ENCODE assay signal across 24 cellular contexts in genomic region chr9:91835632-91836031, GRCh38.
DNase-seq lines count a peak whose midpoint lies in the region; ATAC-seq and TF ChIP-seq lines count a peak whose summit lies in the region.
"Had no signal": no experiment of that assay in that cellular context is flagged by ENCODE, and none has a peak within 500 bp of the region (broad histone marks: within the 10 kb centered on the region; RNA-seq: fewer than 3 reads in every experiment).

No MANE protein-coding gene starts in this region.

- H3K4me2 ChIP-seq in MM.1S (ENCODE audit: low read depth, low read length) = peak overlapping the region; percentile 5; the same call in 1 of the 2 replicates

- H3K9ac ChIP-seq in MM.1S (ENCODE audit: low read length) = no peak overlapping the region
- H3K9ac ChIP-seq: GM23248 had no signal

- peak; percentile 53 for DNase-seq in MM.1S
- DNase-seq in NOMO-1 treated with DMSO at 0.1 percent for 48 hours (lab: John Stamatoyannopoulos, UW; ENCODE audit: unreplicated experiment) = peak; percentile 6
- DNase-seq in thyroid gland = no peak
- no peak for DNase-seq in middle frontal gyrus (ENCODE audit: extremely low spot score, low spot score)
- no peak for DNase-seq in OCI-M2 (lab: John Stamatoyannopoulos, UW; ENCODE audit: unreplicated experiment)
- DNase-seq: activated B cell treated with CpG ODN at 0.5 μM for 24 hours; activated naive CD4-positive, alpha-beta T cell treated with anti-CD3 and anti-CD28 coated beads for 36 hours; adrenal gland; body of pancreas; CD4-positive, alpha-beta memory T cell; cerebellar nuclear complex; GM23248; left ventricle myocardium superior; NCI-H2029; NCI-H526; pancreas; right cardiac atrium; Right ventricle myocardium superior; stimulated activated CD4-positive, alpha-beta T cell treated with anti-CD3 and anti-CD28 coated beads, Interleukin-4, amount 100 ng/mL, for 24 hours; T1000 had no signal

- H3K79me2 ChIP-seq in MM.1S (ENCODE audit: low read length) = peaks cover 42% of the 10 kb centered on the region

- ATAC-seq in GM18511 (IDR thresholded peaks at IDR 0.05; ENCODE audit: unreplicated experiment) = no peak
- ATAC-seq: body of pancreas; left ventricle myocardium superior; natural killer cell treated with Interleukin-12 subunit alpha and Interleukin-12 subunit beta and Interleukin-15 and Interleukin-18, amount 100 ng/mL, for 72 hours; pancreas; right cardiac atrium; stimulated activated effector memory CD8-positive, alpha-beta T cell treated with anti-CD3 and anti-CD28 coated beads, Interleukin-12 subunit alpha, Interleukin-12 subunit beta, amount 100 ng/mL, for 72 hours had no signal

- no peak overlapping the region for H2AFZ ChIP-seq in MM.1S (ENCODE audit: low read length)
- H2AFZ ChIP-seq: GM23248 had no signal

- no peaks in the 10 kb centered on the region for H3F3A ChIP-seq in MM.1S (ENCODE audit: insufficient read depth, low read length)

- H3K9me2 ChIP-seq in MM.1S (replicated peaks; ENCODE audit: insufficient read depth, low read length) = no peaks in the 10 kb centered on the region

- TF ChIP-seq CTCF in MM.1S (IDR thresholded peaks at IDR 0.05; ENCODE audit: low read length) = no peak
- TF ChIP-seq CTCF in thyroid gland (IDR thresholded peaks at IDR 0.05) = no peak

- H3K27ac ChIP-seq in MM.1S (ENCODE audit: low read length) (no peak overlapping the region), mesodermal cell (ENCODE audit: low read depth, low read length, severe bottlenecking) (peak overlapping the region; percentile 23), thyroid gland (peak overlapping the region; percentile 67 to 93 (median 88))
- H3K27ac ChIP-seq: adrenal gland, body of pancreas, GM23248, pancreas had no signal

- H3K4me1 ChIP-seq in MM.1S (ENCODE audit: low read length) = peaks cover 8% of the 10 kb centered on the region; the same call in 1 of the 2 replicates
- H3K4me1 ChIP-seq in mesodermal cell (ENCODE audit: control insufficient read depth, insufficient read depth, low read length, poor library complexity, severe bottlenecking) = peaks cover 10% of the 10 kb centered on the region
- peaks cover 40 to 53% of the 10 kb centered on the region in 2 donors for H3K4me1 ChIP-seq in thyroid gland
- H3K4me1 ChIP-seq: pancreas had no signal

- 95 to 98% methylated on average over 7 of the region's 7 CpGs for WGBS in mesodermal cell (ENCODE audit: insufficient coverage in 2 of 2), 2 experiments
- WGBS in thyroid gland, 2 donors = 91 to 93% methylated on average over 7 of the region's 7 CpGs

- intact Hi-C loops in thyroid gland (cut with DNase I) = no loop called here

- no peak overlapping the region for H3K4me3 ChIP-seq in MM.1S (ENCODE audit: low read length)
- no peak overlapping the region for H3K4me3 ChIP-seq in mesodermal cell (ENCODE audit: extremely low read depth, insufficient read depth, low read length, poor library complexity, severe bottlenecking)
- H3K4me3 ChIP-seq in thyroid gland (replicated peaks in 1 of 3) = no peak overlapping the region
- H3K4me3 ChIP-seq: adrenal gland, body of pancreas, GM23248, pancreas had no signal

- H3K9me3 ChIP-seq in MM.1S (replicated peaks; ENCODE audit: insufficient read depth, low read length) = no peaks in the 10 kb centered on the region
- no peaks in the 10 kb centered on the region for H3K9me3 ChIP-seq in mesodermal cell (ENCODE audit: control insufficient read depth, low read length)
- no peaks in the 10 kb centered on the region for H3K9me3 ChIP-seq in thyroid gland
- H3K9me3 ChIP-seq: adrenal gland, body of pancreas, pancreas had no signal

- no peak for TF ChIP-seq POLR2A in thyroid gland (IDR thresholded peaks at IDR 0.05)

- no peaks in the 10 kb centered on the region for H3K27me3 ChIP-seq in MM.1S (replicated peaks; ENCODE audit: insufficient read depth, low read length)
- H3K27me3 ChIP-seq in thyroid gland = no peaks in the 10 kb centered on the region
- H3K27me3 ChIP-seq: adrenal gland, body of pancreas, pancreas had no signal

- no peaks in the 10 kb centered on the region for H3K36me3 ChIP-seq in MM.1S (replicated peaks; ENCODE audit: insufficient read depth, low read length)
- H3K36me3 ChIP-seq in mesodermal cell (ENCODE audit: control insufficient read depth, insufficient read depth, low read length) = no peaks in the 10 kb centered on the region
- H3K36me3 ChIP-seq in thyroid gland = no peaks in the 10 kb centered on the region
- H3K36me3 ChIP-seq: adrenal gland, pancreas had no signal

- H4K20me1 ChIP-seq in MM.1S (ENCODE audit: insufficient read depth, low read length) = no peaks in the 10 kb centered on the region

Comparison
In these comparisons a context has a peak if more than half of its experiments do, and no peak if none do; other contexts are left out.
1. DNase-seq: peak in MM.1S (single experiment) and NOMO-1 treated with DMSO at 0.1 percent for 48 hours (single experiment); none in thyroid gland (0 of 2), middle frontal gyrus (single experiment) and OCI-M2 (single experiment).